Comparison of ENCODE assay signal across 10 cellular contexts in the genomic region with DNA sequence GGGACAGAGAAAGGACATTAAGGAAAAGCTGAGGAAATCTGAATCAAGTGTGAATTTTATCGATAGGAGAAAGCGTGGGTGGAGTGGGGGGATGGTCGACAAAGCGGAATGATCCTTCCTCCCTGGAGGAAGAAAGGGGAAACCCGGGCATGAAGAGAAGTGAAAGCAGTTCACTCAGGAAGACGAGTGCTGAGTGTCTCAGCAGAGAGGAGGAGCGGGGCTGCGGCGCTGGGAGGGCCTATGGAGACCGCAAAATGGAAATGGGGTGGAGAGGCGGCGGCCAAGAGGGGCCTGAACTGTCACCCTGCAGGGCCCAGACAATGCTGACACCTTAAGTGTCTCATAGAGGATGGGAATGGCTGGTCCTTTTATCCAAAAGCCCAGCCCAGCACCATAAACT. TPM values are rescaled to one million over a fixed set of nuclear protein-coding genes. Genes with fewer than 3 reads are reported as not detected.
DNase-seq lines count a peak whose midpoint lies in the region; ATAC-seq and TF ChIP-seq lines count a peak whose summit lies in the region.
"Had no signal": no experiment of that assay in that cellular context is flagged by ENCODE, and none has a peak within 500 bp of the region (broad histone marks: within the 10 kb centered on the region; RNA-seq: fewer than 3 reads in every experiment).

No MANE protein-coding gene starts in this region.

- TF ChIP-seq POLR2A in right lobe of liver (IDR thresholded peaks at IDR 0.05) = no peak

- H3K4me1 ChIP-seq in Loucy (ENCODE audit: insufficient read depth, low read length, poor library complexity, severe bottlenecking) = peaks cover 16% of the 10 kb centered on the region
- peaks cover 22 to 61% of the 10 kb centered on the region in 2 donors for H3K4me1 ChIP-seq in ascending aorta
- H3K4me1 ChIP-seq in right lobe of liver = peaks cover 0 to 67% (median 27%) of the 10 kb centered on the region in 4 donors
- H3K4me1 ChIP-seq in subcutaneous abdominal adipose tissue (ENCODE audit: control insufficient read depth in 5 of 5, insufficient read depth in 5 of 5, low read length in 5 of 5) = peaks cover 3 to 52% (median 44%) of the 10 kb centered on the region in 5 donors
- H3K4me1 ChIP-seq in SJCRH30 = no peaks in the 10 kb centered on the region

- H3K27me3 ChIP-seq in Loucy (ENCODE audit: insufficient read depth, low read length, poor library complexity, severe bottlenecking) (no peaks in the 10 kb centered on the region), ascending aorta (no peaks in the 10 kb centered on the region), right lobe of liver (no peaks in the 10 kb centered on the region), subcutaneous abdominal adipose tissue (ENCODE audit: control insufficient read depth in 5 of 5, insufficient read depth in 4 of 5, low read length in 5 of 5) (no peaks in the 10 kb centered on the region), SJCRH30 (no peaks in the 10 kb centered on the region)

- H4K20me1 ChIP-seq in Loucy (ENCODE audit: insufficient read depth, low read length, poor library complexity, severe bottlenecking) = peaks cover 28% of the 10 kb centered on the region

- H3K9ac ChIP-seq in Loucy (ENCODE audit: low read depth, low read length, poor library complexity, severe bottlenecking) (no peak overlapping the region), subcutaneous abdominal adipose tissue (ENCODE audit: low read length in 5 of 5) (peak overlapping the region in 4 of 5 donors; percentile 44 to 51 (median 46))

- no peak overlapping the region for H3K4me3 ChIP-seq in Loucy (ENCODE audit: low read length, poor library complexity, severe bottlenecking)
- H3K4me3 ChIP-seq in ascending aorta = no peak overlapping the region
- H3K4me3 ChIP-seq in right lobe of liver = no peak overlapping the region
- peak overlapping the region; percentile 10 to 47 (median 27) for H3K4me3 ChIP-seq in subcutaneous abdominal adipose tissue (ENCODE audit: low read depth in 1 of 5, low read length in 5 of 5)
- no peak overlapping the region for H3K4me3 ChIP-seq in SJCRH30

- H3K79me2 ChIP-seq in Loucy (ENCODE audit: insufficient read depth, low read length) = peaks cover 78% of the 10 kb centered on the region

- H3K36me3 ChIP-seq in Loucy (ENCODE audit: insufficient read depth, low read length) (peaks cover 4% of the 10 kb centered on the region; the same call in 1 of the 2 replicates), ascending aorta (no peaks in the 10 kb centered on the region), right lobe of liver (no peaks in the 10 kb centered on the region), subcutaneous abdominal adipose tissue (ENCODE audit: control insufficient read depth in 5 of 5, insufficient read depth in 5 of 5, low read length in 5 of 5) (peaks cover 0 to 3% (median 0%) of the 10 kb centered on the region in 5 donors), SJCRH30 (peaks cover 4% of the 10 kb centered on the region; the same call in 1 of the 2 replicates)

- H3K4me2 ChIP-seq in Loucy (ENCODE audit: low read depth, low read length, poor library complexity, severe bottlenecking) = peak overlapping the region; percentile 59

- no peaks in the 10 kb centered on the region for H3F3A ChIP-seq in Loucy (ENCODE audit: low read depth)

- no peaks in the 10 kb centered on the region for H3K9me3 ChIP-seq in Loucy (ENCODE audit: insufficient read depth, low read depth, low read length)
- no peaks in the 10 kb centered on the region for H3K9me3 ChIP-seq in ascending aorta
- H3K9me3 ChIP-seq in right lobe of liver = no peaks in the 10 kb centered on the region
- no peaks in the 10 kb centered on the region for H3K9me3 ChIP-seq in subcutaneous abdominal adipose tissue (ENCODE audit: control insufficient read depth in 5 of 5, low read length in 5 of 5)
- no peaks in the 10 kb centered on the region for H3K9me3 ChIP-seq in SJCRH30 (replicated peaks)

- no peak overlapping the region for H2AFZ ChIP-seq in Loucy (ENCODE audit: low read length)

- no peak for TF ChIP-seq CTCF in Loucy (conservative IDR thresholded peaks at IDR 0.05; ENCODE audit: low read length)
- no peak for TF ChIP-seq CTCF in ascending aorta (IDR thresholded peaks at IDR 0.05)
- TF ChIP-seq CTCF in right lobe of liver (IDR thresholded peaks at IDR 0.05) = no peak

- WGBS in right lobe of liver (ENCODE audit: insufficient coverage, low coverage, low lambda C conversion rate, missing lambda C conversion rate) = 58% methylated on average over 10 of the region's 12 CpGs

- peak; percentile 7 to 41 (median 22) for ATAC-seq in right lobe of liver

- DNase-seq in ascending aorta (ENCODE audit: low spot score in 2 of 2) = peak in 1 of 2 donors; percentile 63
- peak in 1 of 3 donors; percentile 49 for DNase-seq in right lobe of liver
- DNase-seq in SJCRH30 = no peak
- no peak for DNase-seq in NCI-H2081 treated with DMSO at 0.1 percent for 48 hours (lab: John Stamatoyannopoulos, UW)
- DNase-seq in activated CD4-positive, alpha-beta T cell treated with anti-CD3 and anti-CD28 coated beads, Interleukin-2, amount 50 U/mL, for 4 hours = no peak
- no peak for DNase-seq in GM19238 (ENCODE audit: insufficient read length, low spot score)
- DNase-seq: Kasumi-1 had no signal

- no peaks in the 10 kb centered on the region for H3K9me2 ChIP-seq in Loucy (replicated peaks; ENCODE audit: low read depth, low read length)

- intact Hi-C loops in ascending aorta (cut with DNase I) (no loop called here), right lobe of liver (cut with DNase I) (no loop called here)

- H3K27ac ChIP-seq in ascending aorta (peak overlapping the region; percentile 93 to 95), right lobe of liver (peak overlapping the region; percentile 71 to 86 (median 83)), subcutaneous abdominal adipose tissue (ENCODE audit: low read depth, low read length) (peak overlapping the region; percentile 74), SJCRH30 (no peak overlapping the region)
- H3K27ac ChIP-seq: VCaP had no signal

RNA-seq across cellular contexts. Expression of gene ZDHHC7, which starts 8.7 kb away (rescaled TPM):
- total RNA-seq in ascending aorta (70.7 TPM), right lobe of liver (10 to 100 TPM; 10.7 to 27.5 (median 19.0) TPM)
- total RNA-seq in SJCRH30 (2014; rRNA removed; shearing (Covaris generic)) = 18.5 and 20.3 TPM in 2 replicates

RNA-seq across cellular contexts. Expression of gene KIAA0513, which starts 25.0 kb away (rescaled TPM):
- 131 TPM for total RNA-seq in ascending aorta
- total RNA-seq in right lobe of liver = 1 to 10 TPM; 2.6 to 7.4 (median 4.7) TPM
- total RNA-seq in SJCRH30 (2014; rRNA removed; shearing (Covaris generic)) = 1.3 and 2.4 TPM in 2 replicates

Comparison
In these comparisons a context has a peak if more than half of its experiments do, and no peak if none do; other contexts are left out.
1. H3K4me3 ChIP-seq: peak in subcutaneous abdominal adipose tissue (5 of 5); none in Loucy (single experiment), ascending aorta (0 of 2), right lobe of liver (0 of 3) and SJCRH30 (single experiment).
2. RNA of gene KIAA0513, which starts 25.0 kb away (total RNA-seq): 131 TPM in ascending aorta (single experiment); 2.6 to 7.4 TPM in right lobe of liver and 1.3 to 2.4 TPM in SJCRH30; every median in the first group is over 10 times any median in the second.